In the genomic region with DNA sequence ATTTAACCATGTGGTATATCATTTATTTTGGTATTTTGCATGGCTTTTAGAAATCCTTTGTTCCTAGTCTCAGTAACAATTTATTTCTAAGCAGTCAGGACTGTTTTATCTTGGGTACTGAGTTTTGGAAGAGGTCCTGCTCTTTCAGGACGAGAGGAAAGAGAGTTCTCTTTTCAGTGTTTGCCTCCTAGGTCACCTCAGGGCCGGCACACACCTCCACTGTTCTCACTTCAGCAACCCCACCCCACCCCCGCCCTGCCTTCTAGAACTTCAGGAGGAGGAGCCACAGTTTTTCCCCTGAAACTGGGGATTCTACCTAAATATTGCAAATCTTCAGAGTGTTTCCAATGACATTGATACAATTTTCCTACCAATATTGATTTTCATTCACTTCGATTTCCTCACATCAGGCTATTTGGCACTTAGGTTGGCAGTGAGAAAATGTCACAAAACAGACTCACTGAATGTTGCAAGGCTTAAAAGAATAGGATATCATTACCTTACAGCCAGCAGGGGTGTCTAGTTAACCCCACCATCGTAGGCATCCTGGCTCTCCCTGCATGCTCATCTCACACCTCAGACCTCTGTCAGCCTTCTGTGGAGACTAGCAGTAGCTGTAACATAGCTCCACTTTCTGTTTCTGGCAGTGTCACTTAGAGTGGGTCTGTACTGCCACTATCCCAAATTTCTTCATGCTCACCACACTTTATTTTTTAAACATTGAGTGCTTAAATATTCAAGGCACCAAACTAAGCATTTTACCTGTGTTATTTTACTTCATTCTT, we compare ENCODE assay signal across 15 cellular contexts. TPM values are rescaled to one million over a fixed set of nuclear protein-coding genes. Genes with fewer than 3 reads are reported as not detected.
DNase-seq lines count a peak whose midpoint lies in the region; ATAC-seq and TF ChIP-seq lines count a peak whose summit lies in the region.
"Had no signal": no experiment of that assay in that cellular context is flagged by ENCODE, and none has a peak within 500 bp of the region (broad histone marks: within the 10 kb centered on the region; RNA-seq: fewer than 3 reads in every experiment).

No MANE protein-coding gene starts in this region.

- H3K9me3 ChIP-seq in PC-9 (ENCODE audit: insufficient read depth, low read depth) = no peaks in the 10 kb centered on the region
- no peaks in the 10 kb centered on the region for H3K9me3 ChIP-seq in naive thymus-derived CD4-positive, alpha-beta T cell (ENCODE audit: control insufficient read depth in 2 of 3, low read length in 3 of 3)
- H3K9me3 ChIP-seq: gastrocnemius medialis, ovary had no signal

- H3K9me2 ChIP-seq in PC-9 (ENCODE audit: insufficient read depth) = no peaks in the 10 kb centered on the region

- H3K27ac ChIP-seq in PC-9 = peak overlapping the region; percentile 18; the same call in 1 of the 2 replicates
- no peak overlapping the region for H3K27ac ChIP-seq in naive thymus-derived CD4-positive, alpha-beta T cell (ENCODE audit: low read depth, low read length)
- H3K27ac ChIP-seq: ovary had no signal

- 0 out of 2 replicates have a peak, but pooled peaks cover 4% of the 10 kb centered on the region for H3K79me2 ChIP-seq in PC-9 (ENCODE audit: low read depth)

- intact Hi-C loops in PC-9 (cut with micrococcal nuclease; ENCODE audit: unreplicated experiment) = no loop called here
- intact Hi-C loops in naive thymus-derived CD4-positive, alpha-beta T cell (cut with micrococcal nuclease) = loop anchor here in 1 of 2 donors (1.0 kb wide), 1 partner anchor 13 kb away; no protein-coding TSS in a partner anchor

- no peaks in the 10 kb centered on the region for H4K20me1 ChIP-seq in PC-9 (ENCODE audit: insufficient read depth)

- CTCF ChIA-PET in PC-9 (lab: Charles Lee) = interaction anchor here (1.1 kb wide), 1 partner anchor 15 kb away, joined by 7 read pairs; no protein-coding TSS in a partner anchor
- CTCF ChIA-PET in naive thymus-derived CD4-positive, alpha-beta T cell (lab: Charles Lee) = no interaction called here

- no peak overlapping the region for H2AFZ ChIP-seq in PC-9

- peaks cover 5% of the 10 kb centered on the region; the same call in 1 of the 2 replicates for H3F3A ChIP-seq in PC-9 (ENCODE audit: insufficient read depth, low read depth)

- POLR2A ChIA-PET in PC-9 (lab: Charles Lee; ENCODE audit: unreplicated experiment) = interaction anchor here (0.6 to 0.7 kb wide), 3 partner anchors 10 to 589 kb away, joined by 3 to 4 read pairs (median 3); no protein-coding TSS in a partner anchor
- POLR2A ChIA-PET in naive thymus-derived CD4-positive, alpha-beta T cell (lab: Charles Lee) = interaction anchor here (1.5 to 2.3 kb wide), 2 partner anchors 16 to 23 kb away, joined by 3 to 7 read pairs; no protein-coding TSS in a partner anchor

- no peak overlapping the region for H3K4me3 Mint-ChIP-seq in stimulated activated naive CD8-positive, alpha-beta T cell treated with anti-CD3 and anti-CD28 coated beads, Interleukin-15, amount 100 ng/mL, for 72 hours
- H3K4me3 Mint-ChIP-seq in effector memory CD8-positive, alpha-beta T cell = no peak overlapping the region
- peak overlapping the region in 4 of 10 donors; percentile 37 to 48 (median 45) for H3K4me3 Mint-ChIP-seq in naive thymus-derived CD4-positive, alpha-beta T cell
- H3K4me3 Mint-ChIP-seq: brain had no signal

- H3K4me3 ChIP-seq in PC-9 = no peak overlapping the region
- H3K4me3 ChIP-seq in naive thymus-derived CD4-positive, alpha-beta T cell (ENCODE audit: low read length) = no peak overlapping the region
- H3K4me3 ChIP-seq: gastrocnemius medialis, ovary had no signal

- H3K9me3 Mint-ChIP-seq in stimulated activated naive CD8-positive, alpha-beta T cell treated with anti-CD3 and anti-CD28 coated beads, Interleukin-15, amount 100 ng/mL, for 72 hours = no peaks in the 10 kb centered on the region
- H3K9me3 Mint-ChIP-seq in effector memory CD8-positive, alpha-beta T cell = no peaks in the 10 kb centered on the region
- H3K9me3 Mint-ChIP-seq in naive thymus-derived CD4-positive, alpha-beta T cell = no peaks in the 10 kb centered on the region
- H3K9me3 Mint-ChIP-seq: brain had no signal

- peak overlapping the region; percentile 35; the same call in 1 of the 2 replicates for H3K4me2 ChIP-seq in PC-9

- no peaks in the 10 kb centered on the region for H3K36me3 Mint-ChIP-seq in effector memory CD8-positive, alpha-beta T cell (ENCODE audit: insufficient read depth)
- H3K36me3 Mint-ChIP-seq in naive thymus-derived CD4-positive, alpha-beta T cell = peaks cover 0 to 3% (median 0%) of the 10 kb centered on the region in 5 donors
- H3K36me3 Mint-ChIP-seq: brain had no signal

- ATAC-seq in stimulated activated naive CD8-positive, alpha-beta T cell treated with anti-CD3 and anti-CD28 coated beads, Interleukin-15, amount 100 ng/mL, for 72 hours = peak; percentile 65
- no peak for ATAC-seq in stimulated activated naive CD8-positive, alpha-beta T cell treated with anti-CD3 and anti-CD28 coated beads, Interleukin-15, Interleukin-2, amounts not matched to agents 100 U/mL and 50 U/mL, for 24 hours
- peak; percentile 48 for ATAC-seq in effector memory CD8-positive, alpha-beta T cell (replicated peaks)
- no peak for ATAC-seq in naive thymus-derived CD4-positive, alpha-beta T cell
- ATAC-seq in HG03354 (IDR thresholded peaks at IDR 0.05; ENCODE audit: poor library complexity, severe bottlenecking, unreplicated experiment) = no peak

- H3K27me3 ChIP-seq in PC-9 (ENCODE audit: insufficient read depth, low read depth) = no peaks in the 10 kb centered on the region
- H3K27me3 ChIP-seq in naive thymus-derived CD4-positive, alpha-beta T cell (ENCODE audit: control insufficient read depth in 2 of 2, insufficient read depth in 2 of 2, low read length in 2 of 2) = no peaks in the 10 kb centered on the region
- H3K27me3 ChIP-seq: gastrocnemius medialis, ovary had no signal

- no peaks in the 10 kb centered on the region for H3K27me3 Mint-ChIP-seq in stimulated activated naive CD8-positive, alpha-beta T cell treated with anti-CD3 and anti-CD28 coated beads, Interleukin-15, amount 100 ng/mL, for 72 hours
- no peaks in the 10 kb centered on the region for H3K27me3 Mint-ChIP-seq in effector memory CD8-positive, alpha-beta T cell
- H3K27me3 Mint-ChIP-seq in naive thymus-derived CD4-positive, alpha-beta T cell = peaks cover 0 to 5% (median 0%) of the 10 kb centered on the region in 5 donors

- peaks cover 50% of the 10 kb centered on the region for H3K4me1 Mint-ChIP-seq in stimulated activated naive CD8-positive, alpha-beta T cell treated with anti-CD3 and anti-CD28 coated beads, Interleukin-15, amount 100 ng/mL, for 72 hours
- peaks cover 33 to 46% of the 10 kb centered on the region in 2 donors for H3K4me1 Mint-ChIP-seq in effector memory CD8-positive, alpha-beta T cell (ENCODE audit: low read depth in 2 of 2)
- peaks cover 30 to 71% (median 56%) of the 10 kb centered on the region in 7 donors for H3K4me1 Mint-ChIP-seq in naive thymus-derived CD4-positive, alpha-beta T cell
- H3K4me1 Mint-ChIP-seq: brain had no signal

- H3K27ac Mint-ChIP-seq in stimulated activated naive CD8-positive, alpha-beta T cell treated with anti-CD3 and anti-CD28 coated beads, Interleukin-15, amount 100 ng/mL, for 72 hours = no peak overlapping the region
- H3K27ac Mint-ChIP-seq in effector memory CD8-positive, alpha-beta T cell = no peak overlapping the region
- peak overlapping the region in 2 of 9 donors; percentile 48 to 55 for H3K27ac Mint-ChIP-seq in naive thymus-derived CD4-positive, alpha-beta T cell
- H3K27ac Mint-ChIP-seq: brain had no signal

- no peak for DNase-seq in stimulated activated naive CD8-positive, alpha-beta T cell treated with anti-CD3 and anti-CD28 coated beads, Interleukin-15, amount 100 ng/mL, for 72 hours
- no peak for DNase-seq in stimulated activated naive CD8-positive, alpha-beta T cell treated with anti-CD3 and anti-CD28 coated beads, Interleukin-15, Interleukin-2, amounts not matched to agents 100 U/mL and 50 U/mL, for 24 hours
- DNase-seq in PC-9 (no peak), T-helper 2 cell (no peak), putamen (ENCODE audit: low spot score) (no peak)
- DNase-seq in effector memory CD8-positive, alpha-beta T cell = no peak
- DNase-seq in naive thymus-derived CD4-positive, alpha-beta T cell = no peak
- DNase-seq: activated naive CD4-positive, alpha-beta T cell treated with anti-CD3 and anti-CD28 coated beads, Interleukin-2, amount 50 U/mL, for 16 hours; COR-L47; cortex of kidney; gastrocnemius medialis; ovary; SHP77 had no signal

- no TSS peak for BruUV-seq in PC-9 (replicated peaks; lab: Mats Ljungman, UMichigan)

- H3K4me1 ChIP-seq in PC-9 (replicated peaks; ENCODE audit: insufficient read depth) = peaks cover 15% of the 10 kb centered on the region
- H3K4me1 ChIP-seq in naive thymus-derived CD4-positive, alpha-beta T cell (ENCODE audit: control insufficient read depth in 2 of 2, insufficient read depth in 2 of 2, low read length in 2 of 2) = peaks cover 8 to 14% of the 10 kb centered on the region in 2 donors

- no peaks in the 10 kb centered on the region for H3K36me3 ChIP-seq in PC-9 (ENCODE audit: low read depth)
- H3K36me3 ChIP-seq in naive thymus-derived CD4-positive, alpha-beta T cell (ENCODE audit: control insufficient read depth in 2 of 3, insufficient read depth in 3 of 3, low read length in 3 of 3) = no peaks in the 10 kb centered on the region
- H3K36me3 ChIP-seq: gastrocnemius medialis, ovary had no signal

- TF ChIP-seq CTCF in PC-9 (conservative IDR thresholded peaks at IDR 0.05) = no peak

RNA-seq across cellular contexts. Expression of a gene that starts 5.4 kb away (rescaled TPM):
- total RNA-seq in PC-9 (2021) = 6.2 and 7.5 TPM in 2 replicates
- total RNA-seq in naive thymus-derived CD4-positive, alpha-beta T cell = 10 to 100 TPM in 2 of 5 experiments, 1 to 10 TPM in 3; 4.6 to 15.4 (median 5.1) TPM
- 1 to 10 TPM in 1 of 2 donors, under 1 TPM in 1; 0.59 to 1.0 TPM for polyA plus RNA-seq in naive thymus-derived CD4-positive, alpha-beta T cell

RNA-seq across cellular contexts. Expression of a gene that starts 17.2 kb away (rescaled TPM):
- 13.6 and 17.9 TPM in 2 replicates for total RNA-seq in PC-9 (2021)
- total RNA-seq in naive thymus-derived CD4-positive, alpha-beta T cell = 10 to 100 TPM; 11.6 to 33.5 (median 13.9) TPM
- polyA plus RNA-seq in naive thymus-derived CD4-positive, alpha-beta T cell = 1 to 10 TPM; 3.1 to 4.7 TPM

RNA-seq across cellular contexts. Expression of a gene that starts 43.8 kb away (rescaled TPM):
- total RNA-seq in PC-9 (2021) = 27.2 and 29.8 TPM in 2 replicates
- total RNA-seq in naive thymus-derived CD4-positive, alpha-beta T cell = 10 to 100 TPM in 1 of 5 experiments, 1 to 10 TPM in 4; 1.6 to 11.1 (median 3.5) TPM
- 1 to 10 TPM; 3.3 to 7.6 TPM for polyA plus RNA-seq in naive thymus-derived CD4-positive, alpha-beta T cell

Comparison
In these comparisons a context has a peak if more than half of its experiments do, and no peak if none do; other contexts are left out.
1. ATAC-seq: peak in stimulated activated naive CD8-positive, alpha-beta T cell treated with anti-CD3 and anti-CD28 coated beads, Interleukin-15, amount 100 ng/mL, for 72 hours (single experiment) and effector memory CD8-positive, alpha-beta T cell (single experiment); none in stimulated activated naive CD8-positive, alpha-beta T cell treated with anti-CD3 and anti-CD28 coated beads, Interleukin-15, Interleukin-2, amounts not matched to agents 100 U/mL and 50 U/mL, for 24 hours (single experiment), naive thymus-derived CD4-positive, alpha-beta T cell (single experiment) and HG03354 (single experiment).